Comparison of ENCODE assay signal across 9 cellular contexts in genomic region chr7:34675749-34676374, GRCh38. TPM values are rescaled to one million over a fixed set of nuclear protein-coding genes. Genes with fewer than 3 reads are reported as not detected.
DNase-seq lines count a peak whose midpoint lies in the region; TF ChIP-seq lines count a peak whose summit lies in the region.
"Had no signal": no experiment of that assay in that cellular context is flagged by ENCODE, and none has a peak within 500 bp of the region (broad histone marks: within the 10 kb centered on the region; RNA-seq: fewer than 3 reads in every experiment).

No MANE protein-coding gene starts in this region.

- TF ChIP-seq EP300 in Ishikawa (IDR thresholded peaks at IDR 0.05; ENCODE audit: borderline replicate concordance): no peak

- peak; percentile 9 to 56 (median 10) for DNase-seq in NCI-H1417 (lab: John Stamatoyannopoulos, UW)
- no peak for DNase-seq in NCI-H1417 treated with DMSO at 0.1 percent for 48 hours (lab: John Stamatoyannopoulos, UW)
- DNase-seq in GM20000 (ENCODE audit: low spot score): peak; percentile 32
- DNase-seq in amniotic epithelial cell (ENCODE audit: low read depth): peak; percentile 21
- DNase-seq in lung microvascular endothelial cell (ENCODE audit: low read depth in 2 of 2): peak; percentile 36 to 55
- DNase-seq in COR-L47 (lab: John Stamatoyannopoulos, UW): no peak
- DNase-seq in hippocampal formation (lab: John Stamatoyannopoulos, UW): no peak

- peak; percentile 42 for TF ChIP-seq CTCF in GM20000 (IDR thresholded peaks at IDR 0.05; ENCODE audit: extremely low read depth, missing control alignments)

- peak; percentile 86 for TF ChIP-seq RAD21 in Ishikawa (IDR thresholded peaks at IDR 0.05; ENCODE audit: low read depth)

TF ChIP-seq in Ishikawa, 13 proteins besides CTCF, POLR2A, EP300 and RAD21:
- TF ChIP-seq NFIC (IDR thresholded peaks at IDR 0.05) (no peak), FOXM1 (IDR thresholded peaks at IDR 0.05; ENCODE audit: borderline replicate concordance, low read depth) (no peak), EGR1 (IDR thresholded peaks at IDR 0.05) (no peak), YY1 (IDR thresholded peaks at IDR 0.05; ENCODE audit: low read depth) (no peak), MAX (IDR thresholded peaks at IDR 0.05) (no peak), TAF1 (IDR thresholded peaks at IDR 0.05; ENCODE audit: low read depth) (no peak), REST (IDR thresholded peaks at IDR 0.05; ENCODE audit: low read depth) (no peak), TCF12 (IDR thresholded peaks at IDR 0.05; ENCODE audit: low read depth) (no peak), TEAD4 (IDR thresholded peaks at IDR 0.05) (no peak), CEBPB (IDR thresholded peaks at IDR 0.05) (no peak), ZBTB7A (IDR thresholded peaks at IDR 0.05; ENCODE audit: low read depth) (no peak), CREB1 (IDR thresholded peaks at IDR 0.05; ENCODE audit: low read depth) (no peak)
- TF ChIP-seq, protein P1, sequence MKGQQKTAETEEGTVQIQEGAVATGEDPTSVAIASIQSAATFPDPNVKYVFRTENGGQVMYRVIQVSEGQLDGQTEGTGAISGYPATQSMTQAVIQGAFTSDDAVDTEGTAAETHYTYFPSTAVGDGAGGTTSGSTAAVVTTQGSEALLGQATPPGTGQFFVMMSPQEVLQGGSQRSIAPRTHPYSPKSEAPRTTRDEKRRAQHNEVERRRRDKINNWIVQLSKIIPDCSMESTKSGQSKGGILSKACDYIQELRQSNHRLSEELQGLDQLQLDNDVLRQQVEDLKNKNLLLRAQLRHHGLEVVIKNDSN (IDR thresholded peaks at IDR 0.05): no peak

RNA-seq across cellular contexts. Expression of gene NPSR1, which starts 17.8 kb away (rescaled TPM):
- total RNA-seq in lung microvascular endothelial cell: not detected in 2 replicates
- total RNA-seq: pulmonary artery endothelial cell had no signal

Comparison
In these comparisons a context has a peak if more than half of its experiments do, and no peak if none do; other contexts are left out.
1. DNase-seq: peak in NCI-H1417 (3 of 3), GM20000 (single experiment), amniotic epithelial cell (single experiment) and lung microvascular endothelial cell (2 of 2); none in NCI-H1417 treated with DMSO at 0.1 percent for 48 hours (single experiment), COR-L47 (single experiment) and hippocampal formation (0 of 2).